In the genomic region with DNA sequence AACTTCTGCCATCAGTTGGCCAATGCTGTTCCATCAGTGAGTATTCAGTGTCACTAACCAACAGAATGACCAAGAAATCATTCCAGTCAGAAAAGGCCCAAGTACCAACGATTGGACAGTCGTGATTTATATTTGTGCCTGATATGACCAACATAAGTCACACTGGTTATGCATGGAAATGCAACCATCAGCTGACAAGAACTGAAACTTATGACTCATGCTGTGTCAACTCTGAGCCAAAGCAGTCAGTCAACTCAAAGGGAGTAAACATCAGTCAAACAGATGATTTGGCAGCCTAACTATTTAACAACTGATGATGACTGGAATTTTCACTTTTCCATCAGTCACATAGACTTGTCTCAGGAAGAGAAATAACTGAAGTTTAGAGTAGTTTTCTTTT, we compare ENCODE assay signal across 10 cellular contexts.
DNase-seq lines count a peak whose midpoint lies in the region; ATAC-seq, FAIRE-seq and TF ChIP-seq lines count a peak whose summit lies in the region.
"Had no signal": no experiment of that assay in that cellular context is flagged by ENCODE, and none has a peak within 500 bp of the region (broad histone marks: within the 10 kb centered on the region; RNA-seq: fewer than 3 reads in every experiment).

No MANE protein-coding gene starts in this region.

- 37 to 42% methylated on average over 2 of the region's 2 CpGs for WGBS in lung, 2 donors

- H3K27me3 ChIP-seq in lung (ENCODE audit: control insufficient read depth, insufficient read depth): no peaks in the 10 kb centered on the region

- TF ChIP-seq CTCF in lung (IDR thresholded peaks at IDR 0.05; ENCODE audit: control extremely low read depth, extremely low read depth) (no peak), nephron progenitor cell (IDR thresholded peaks at IDR 0.05) (no peak)

- no peak overlapping the region for H3K27ac ChIP-seq in lung (ENCODE audit: low read depth in 1 of 2, low read length in 1 of 2)
- H3K27ac ChIP-seq: VCaP had no signal

- ATAC-seq in HG02870 (IDR thresholded peaks at IDR 0.05; ENCODE audit: unreplicated experiment) (peak; percentile 100), lung (ENCODE audit: insufficient read depth, low FRiP score) (peak; percentile 79)

- no peaks in the 10 kb centered on the region for H3K9me3 ChIP-seq in lung (ENCODE audit: control insufficient read depth in 2 of 2, insufficient read depth in 1 of 2, low read length in 1 of 2)

- no peak overlapping the region for H3K27ac Mint-ChIP-seq in activated T-cell treated with anti-CD3 and anti-CD28 coated beads, Interleukin-2, amount 50 U/mL, for 24 hours
- no peak overlapping the region for H3K27ac Mint-ChIP-seq in nephron progenitor cell
- H3K27ac Mint-ChIP-seq: CD4-positive, CD25-positive, alpha-beta regulatory T cell had no signal

- H3K36me3 Mint-ChIP-seq in activated T-cell treated with anti-CD3 and anti-CD28 coated beads, Interleukin-2, amount 50 U/mL, for 24 hours (ENCODE audit: low read depth): no peaks in the 10 kb centered on the region
- H3K36me3 Mint-ChIP-seq in nephron progenitor cell (ENCODE audit: low read depth): no peaks in the 10 kb centered on the region
- H3K36me3 Mint-ChIP-seq: CD4-positive, CD25-positive, alpha-beta regulatory T cell had no signal

- no peaks in the 10 kb centered on the region for H3K9me3 Mint-ChIP-seq in activated T-cell treated with anti-CD3 and anti-CD28 coated beads, Interleukin-2, amount 50 U/mL, for 24 hours
- H3K9me3 Mint-ChIP-seq in nephron progenitor cell: no peaks in the 10 kb centered on the region
- H3K9me3 Mint-ChIP-seq: CD4-positive, CD25-positive, alpha-beta regulatory T cell had no signal

- no peaks in the 10 kb centered on the region for H3K4me1 ChIP-seq in lung (ENCODE audit: control insufficient read depth in 2 of 2, insufficient read depth in 2 of 2, low read length in 2 of 2)

- H3K4me3 ChIP-seq in lung: no peak overlapping the region

- intact Hi-C loops in cardiac septum (cut with DNase I): no loop called here

- FAIRE-seq in RCC 7860 (lab: Jason Lieb, UNC): peak; percentile 42

- no peak overlapping the region for H3K4me3 Mint-ChIP-seq in activated T-cell treated with anti-CD3 and anti-CD28 coated beads, Interleukin-2, amount 50 U/mL, for 24 hours
- H3K4me3 Mint-ChIP-seq in nephron progenitor cell: no peak overlapping the region
- H3K4me3 Mint-ChIP-seq: CD4-positive, CD25-positive, alpha-beta regulatory T cell had no signal

- no peaks in the 10 kb centered on the region for H3K36me3 ChIP-seq in lung (ENCODE audit: control insufficient read depth in 2 of 2, insufficient read depth in 2 of 2, low read length in 2 of 2)

- H3K27me3 Mint-ChIP-seq in activated T-cell treated with anti-CD3 and anti-CD28 coated beads, Interleukin-2, amount 50 U/mL, for 24 hours: peaks cover 50% of the 10 kb centered on the region
- H3K27me3 Mint-ChIP-seq in nephron progenitor cell (ENCODE audit: low read depth, poor library complexity): peaks cover 25% of the 10 kb centered on the region

- H3K4me1 Mint-ChIP-seq in activated T-cell treated with anti-CD3 and anti-CD28 coated beads, Interleukin-2, amount 50 U/mL, for 24 hours (ENCODE audit: low read depth): peaks cover 8% of the 10 kb centered on the region
- peaks cover 21% of the 10 kb centered on the region for H3K4me1 Mint-ChIP-seq in nephron progenitor cell

- peak; percentile 34 for DNase-seq in activated T-cell treated with anti-CD3 and anti-CD28 coated beads for 24 hours (ENCODE audit: low read depth)
- no peak for DNase-seq in activated T-cell treated with anti-CD3 and anti-CD28 coated beads, Interleukin-2, amount 50 U/mL, for 24 hours
- peak; percentile 55 for DNase-seq in RCC 7860 (ENCODE audit: low spot score)
- DNase-seq in lung (ENCODE audit: low spot score): no peak
- DNase-seq in cardiac septum (ENCODE audit: low spot score): no peak
- no peak for DNase-seq in nephron progenitor cell
- no peak for DNase-seq in DMS153 (lab: John Stamatoyannopoulos, UW)

Comparison
In these comparisons a context has a peak if more than half of its experiments do, and no peak if none do; other contexts are left out.
1. DNase-seq: peak in activated T-cell treated with anti-CD3 and anti-CD28 coated beads for 24 hours (single experiment) and RCC 7860 (single experiment); none in activated T-cell treated with anti-CD3 and anti-CD28 coated beads, Interleukin-2, amount 50 U/mL, for 24 hours (single experiment), lung (single experiment), cardiac septum (single experiment), nephron progenitor cell (single experiment) and DMS153 (single experiment).